In the genomic region with DNA sequence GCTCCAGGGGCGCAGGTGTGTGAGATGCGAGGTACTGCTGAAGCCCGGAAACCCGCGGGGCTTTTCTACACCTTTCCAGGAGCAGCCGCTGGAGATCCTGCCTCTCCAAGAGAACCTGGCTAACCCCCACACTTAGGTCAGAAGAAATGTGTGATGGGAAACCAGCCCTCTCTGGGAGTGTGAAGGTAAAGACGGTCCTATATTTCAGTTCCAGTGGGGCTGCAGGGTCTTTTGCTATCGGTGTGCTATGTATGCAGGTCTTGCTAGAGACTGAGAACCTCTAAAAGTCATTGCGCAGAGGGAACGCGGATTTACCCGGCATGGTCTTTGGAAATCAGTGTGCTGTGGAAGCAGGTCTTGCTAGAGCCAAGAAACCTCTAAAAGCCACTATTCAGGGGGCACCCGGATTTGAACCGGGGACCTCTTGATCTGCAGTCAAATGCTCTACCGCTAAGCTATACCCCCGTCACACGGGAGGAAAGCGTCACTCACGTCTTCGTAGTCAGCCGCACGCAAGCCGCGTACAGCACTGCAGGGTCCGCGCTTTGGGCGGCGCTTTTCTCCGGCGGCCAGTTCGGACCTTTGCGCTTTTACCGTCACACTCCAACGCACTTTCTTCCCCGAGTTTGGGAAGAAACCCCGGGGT, we compare ENCODE assay signal across 8 cellular contexts. TPM values are rescaled to one million over a fixed set of nuclear protein-coding genes. Genes with fewer than 3 reads are reported as not detected.
DNase-seq lines count a peak whose midpoint lies in the region; ATAC-seq, FAIRE-seq and TF ChIP-seq lines count a peak whose summit lies in the region.

No MANE protein-coding gene starts in this region.

- peaks cover 5% of the 10 kb centered on the region for H3K4me1 ChIP-seq in CD4-positive, alpha-beta memory T cell (ENCODE audit: insufficient read depth, low read length)
- peaks cover 7% of the 10 kb centered on the region for H3K4me1 ChIP-seq in endothelial cell of umbilical vein (ENCODE audit: control insufficient read depth, extremely low read depth, insufficient read depth, low read length)
- no peaks in the 10 kb centered on the region for H3K4me1 ChIP-seq in mucosa of descending colon (ENCODE audit: low read depth)

- H3K9me3 ChIP-seq in CD4-positive, alpha-beta memory T cell (ENCODE audit: control insufficient read depth in 1 of 2, low read length in 2 of 2): no peaks in the 10 kb centered on the region
- no peaks in the 10 kb centered on the region for H3K9me3 ChIP-seq in endothelial cell of umbilical vein (replicated peaks; ENCODE audit: control insufficient read depth, insufficient read depth, low read length)
- no peaks in the 10 kb centered on the region for H3K9me3 ChIP-seq in mucosa of descending colon

- H3K27me3 Mint-ChIP-seq in CD4-positive, alpha-beta memory T cell: peaks cover 12 to 27% of the 10 kb centered on the region in 2 donors

- no peak overlapping the region for H3K27ac ChIP-seq in CD4-positive, alpha-beta memory T cell (ENCODE audit: low read depth, low read length)
- H3K27ac ChIP-seq in endothelial cell of umbilical vein (ENCODE audit: insufficient read depth, low read depth, low read length): no peak overlapping the region

- H4K20me1 ChIP-seq in endothelial cell of umbilical vein (replicated peaks; ENCODE audit: control insufficient read depth, extremely low read depth, insufficient read depth, low read length): no peaks in the 10 kb centered on the region

- peak; percentile 86 for FAIRE-seq in endothelial cell of umbilical vein (lab: Jason Lieb, UNC)

- CTCF ChIA-PET in CD4-positive, alpha-beta memory T cell (lab: Charles Lee; ENCODE audit: partially characterized antibody): interaction anchor here (0.9 kb wide), 1 partner anchor 105 kb away, joined by 3 read pairs; no protein-coding TSS in a partner anchor
- CTCF ChIA-PET in endothelial cell of umbilical vein (lab: Charles Lee): interaction anchor here (1.0 to 2.4 kb wide), 3 partner anchors 8 to 105 kb away, joined by 3 to 9 read pairs (median 5); no protein-coding TSS in a partner anchor

- no peak overlapping the region for H3K9ac ChIP-seq in endothelial cell of umbilical vein (replicated peaks; ENCODE audit: extremely low read depth, insufficient read depth, low read length)

- ATAC-seq in mucosa of descending colon (peak; percentile 62), esophagus mucosa (no peak)
- ATAC-seq in stimulated activated effector memory CD8-positive, alpha-beta T cell treated with anti-CD3 and anti-CD28 coated beads, Interleukin-12 subunit alpha, Interleukin-12 subunit beta, amount 100 ng/mL, for 72 hours: peak; percentile 75

- peak in 4 of 5 donors; percentile 20 to 50 (median 34) for DNase-seq in CD4-positive, alpha-beta memory T cell
- peak; percentile 50 to 59 for DNase-seq in activated CD4-positive, alpha-beta T cell treated with anti-CD3 and anti-CD28 coated beads, Interleukin-2, amount 50 U/mL, for 48 hours
- peak; percentile 71 for DNase-seq in endothelial cell of umbilical vein (ENCODE audit: low read depth, low spot score)
- peak; percentile 34 to 68 (median 51) for DNase-seq in mucosa of descending colon
- DNase-seq in stimulated activated effector memory CD8-positive, alpha-beta T cell treated with anti-CD3 and anti-CD28 coated beads, Interleukin-12 subunit alpha, Interleukin-12 subunit beta, amount 100 ng/mL, for 72 hours (ENCODE audit: low spot score in 2 of 2): peak in 1 of 2 donors; percentile 60
- no peak for DNase-seq in NOMO-1 treated with DMSO at 0.1 percent for 48 hours (lab: John Stamatoyannopoulos, UW; ENCODE audit: unreplicated experiment)
- no peak for DNase-seq in SKM-1 (lab: John Stamatoyannopoulos, UW; ENCODE audit: unreplicated experiment)

- peaks cover 0 to 4% (median 0%) of the 10 kb centered on the region in 8 donors for H3K9me3 Mint-ChIP-seq in CD4-positive, alpha-beta memory T cell
- no peaks in the 10 kb centered on the region for H3K9me3 Mint-ChIP-seq in stimulated activated effector memory CD8-positive, alpha-beta T cell treated with anti-CD3 and anti-CD28 coated beads, Interleukin-12 subunit alpha, Interleukin-12 subunit beta, amount 100 ng/mL, for 72 hours

- TF ChIP-seq CTCF in endothelial cell of umbilical vein (IDR thresholded peaks at IDR 0.05; ENCODE audit: extremely low read depth in 1 of 2, insufficient read depth in 1 of 2, low read depth in 1 of 2, low read length in 2 of 2): no peak
- TF ChIP-seq CTCF in mucosa of descending colon (IDR thresholded peaks at IDR 0.05): no peak

- peak overlapping the region; percentile 46 for H3K4me2 ChIP-seq in endothelial cell of umbilical vein (ENCODE audit: insufficient read depth, low read length)

- H3K4me3 ChIP-seq in CD4-positive, alpha-beta memory T cell (ENCODE audit: low read length in 2 of 2): no peak overlapping the region
- H3K4me3 ChIP-seq in endothelial cell of umbilical vein (replicated peaks in 1 of 3; ENCODE audit: insufficient read depth in 1 of 3, low read depth in 1 of 3, low read length in 3 of 3) (peak overlapping the region; percentile 18 to 27 (median 20)), mucosa of descending colon (no peak overlapping the region)

- H3K27me3 ChIP-seq in CD4-positive, alpha-beta memory T cell (ENCODE audit: insufficient read depth, low read length): no peaks in the 10 kb centered on the region
- H3K27me3 ChIP-seq in endothelial cell of umbilical vein (ENCODE audit: control insufficient read depth in 2 of 2, insufficient read depth in 2 of 2, low read length in 2 of 2): peaks cover 0 to 3% of the 10 kb centered on the region in 2 experiments

- dilution Hi-C loops in endothelial cell of umbilical vein (cut with MboI; ENCODE audit: extremely low pct_ligation_motif_present, low sequenced_read_pairs): no loop called here

- H3K4me3 Mint-ChIP-seq in CD4-positive, alpha-beta memory T cell: peak overlapping the region; percentile 43 to 87 (median 70)
- peak overlapping the region; percentile 42 for H3K4me3 Mint-ChIP-seq in stimulated activated effector memory CD8-positive, alpha-beta T cell treated with anti-CD3 and anti-CD28 coated beads, Interleukin-12 subunit alpha, Interleukin-12 subunit beta, amount 100 ng/mL, for 72 hours

- no peaks in the 10 kb centered on the region for H3K36me3 Mint-ChIP-seq in CD4-positive, alpha-beta memory T cell
- H3K36me3 Mint-ChIP-seq in stimulated activated effector memory CD8-positive, alpha-beta T cell treated with anti-CD3 and anti-CD28 coated beads, Interleukin-12 subunit alpha, Interleukin-12 subunit beta, amount 100 ng/mL, for 72 hours: peaks cover 9% of the 10 kb centered on the region

- TF ChIP-seq POLR2A in endothelial cell of umbilical vein (IDR thresholded peaks at IDR 0.05; ENCODE audit: low read depth, low read length): no peak

- peaks cover 6 to 22% (median 8%) of the 10 kb centered on the region in 4 donors for H3K4me1 Mint-ChIP-seq in CD4-positive, alpha-beta memory T cell
- peaks cover 6% of the 10 kb centered on the region for H3K4me1 Mint-ChIP-seq in stimulated activated effector memory CD8-positive, alpha-beta T cell treated with anti-CD3 and anti-CD28 coated beads, Interleukin-12 subunit alpha, Interleukin-12 subunit beta, amount 100 ng/mL, for 72 hours

- H3K79me2 ChIP-seq in endothelial cell of umbilical vein (ENCODE audit: control insufficient read depth, insufficient read depth, low read length): no peaks in the 10 kb centered on the region

- TSS peak; percentile 100 for BruUV-seq in endothelial cell of umbilical vein (replicated peaks; lab: Mats Ljungman, UMichigan)

- no peaks in the 10 kb centered on the region for H3K9me1 ChIP-seq in endothelial cell of umbilical vein (replicated peaks; ENCODE audit: control insufficient read depth, extremely low read depth, insufficient read depth, low read length)

- H3K36me3 ChIP-seq in CD4-positive, alpha-beta memory T cell (ENCODE audit: insufficient read depth, low read length): no peaks in the 10 kb centered on the region
- H3K36me3 ChIP-seq in endothelial cell of umbilical vein (ENCODE audit: control insufficient read depth in 2 of 2, extremely low read depth in 1 of 2, insufficient read depth in 2 of 2, low read length in 2 of 2): no peaks in the 10 kb centered on the region
- H3K36me3 ChIP-seq in mucosa of descending colon (ENCODE audit: low read depth): no peaks in the 10 kb centered on the region

- peak overlapping the region; percentile 83 for H2AFZ ChIP-seq in endothelial cell of umbilical vein (ENCODE audit: low read depth, low read length)

- POLR2A ChIA-PET in CD4-positive, alpha-beta memory T cell (lab: Charles Lee; ENCODE audit: partially characterized antibody): interaction anchor here (1.0 kb wide), 1 partner anchor 45 kb away, joined by 3 read pairs; no protein-coding TSS in a partner anchor
- POLR2A ChIA-PET in endothelial cell of umbilical vein (lab: Charles Lee): no interaction called here

- H3K27ac Mint-ChIP-seq in CD4-positive, alpha-beta memory T cell: peak overlapping the region in 5 of 7 donors; percentile 64 to 95 (median 69)
- no peak overlapping the region for H3K27ac Mint-ChIP-seq in stimulated activated effector memory CD8-positive, alpha-beta T cell treated with anti-CD3 and anti-CD28 coated beads, Interleukin-12 subunit alpha, Interleukin-12 subunit beta, amount 100 ng/mL, for 72 hours

- intact Hi-C loops in CD4-positive, alpha-beta memory T cell (cut with micrococcal nuclease): no loop called here
- intact Hi-C loops in endothelial cell of umbilical vein (cut with micrococcal nuclease) (loop anchor here (1.0 kb wide), 1 partner anchor 220 kb away; a partner anchor contains a TSS), mucosa of descending colon (cut with DNase I, micrococcal nuclease) (no loop called here)

TF ChIP-seq in endothelial cell of umbilical vein, 7 proteins besides CTCF, POLR2A, EP300 and RAD21:
- no peak for TF ChIP-seq EZH2 (IDR thresholded peaks at IDR 0.05; ENCODE audit: borderline replicate concordance, low read depth, low read length, severe bottlenecking)

RNA-seq across cellular contexts. Expression of a gene that starts 46.0 kb away (rescaled TPM):
- 10 to 100 TPM; 15.9 to 16.8 TPM for total RNA-seq in CD4-positive, alpha-beta memory T cell
- 1 to 10 TPM in 1 of 2 donors, under 1 TPM in 1; 0.19 to 3.7 TPM for polyA plus RNA-seq in CD4-positive, alpha-beta memory T cell
- total RNA-seq in endothelial cell of umbilical vein (11.1 and 12.2 TPM in 2 replicates), mucosa of descending colon (10 to 100 TPM in 2 of 3 donors, 1 to 10 TPM in 1; 9.6 to 12.2 (median 10.0) TPM), esophagus mucosa (7.2 TPM)
- polyA plus RNA-seq in endothelial cell of umbilical vein: 7.4 and 8.4 TPM in 2 replicates
- 5.0 and 5.4 TPM in 2 replicates for polyA plus RNA-seq in endothelial cell of umbilical vein (2011; cell fraction: cytosol; rRNA removed)
- 3.8 and 4.0 TPM in 2 replicates for polyA plus RNA-seq in endothelial cell of umbilical vein (2011; cell fraction: nucleus; rRNA removed)
- polyA plus RNA-seq in endothelial cell of umbilical vein (2012): 5.8 and 7.6 TPM in 2 replicates
- 5.2 and 5.8 TPM in 2 replicates for polyA minus RNA-seq in endothelial cell of umbilical vein
- 8.1 TPM for polyA minus RNA-seq in endothelial cell of umbilical vein (2011; cell fraction: cytosol; rRNA and poly(A)+ RNA removed)
- 2.5 and 3.0 TPM in 2 replicates for polyA minus RNA-seq in endothelial cell of umbilical vein (2011; cell fraction: nucleus; rRNA and poly(A)+ RNA removed)

Comparison
In these comparisons a context has a peak if more than half of its experiments do, and no peak if none do; other contexts are left out.
1. DNase-seq: peak in CD4-positive, alpha-beta memory T cell (4 of 5), activated CD4-positive, alpha-beta T cell treated with anti-CD3 and anti-CD28 coated beads, Interleukin-2, amount 50 U/mL, for 48 hours (2 of 2), endothelial cell of umbilical vein (single experiment) and mucosa of descending colon (3 of 3); none in NOMO-1 treated with DMSO at 0.1 percent for 48 hours (single experiment) and SKM-1 (single experiment).
2. H3K4me3 ChIP-seq: peak in endothelial cell of umbilical vein (3 of 3); none in CD4-positive, alpha-beta memory T cell (0 of 2) and mucosa of descending colon (single experiment).